In the genomic region with DNA sequence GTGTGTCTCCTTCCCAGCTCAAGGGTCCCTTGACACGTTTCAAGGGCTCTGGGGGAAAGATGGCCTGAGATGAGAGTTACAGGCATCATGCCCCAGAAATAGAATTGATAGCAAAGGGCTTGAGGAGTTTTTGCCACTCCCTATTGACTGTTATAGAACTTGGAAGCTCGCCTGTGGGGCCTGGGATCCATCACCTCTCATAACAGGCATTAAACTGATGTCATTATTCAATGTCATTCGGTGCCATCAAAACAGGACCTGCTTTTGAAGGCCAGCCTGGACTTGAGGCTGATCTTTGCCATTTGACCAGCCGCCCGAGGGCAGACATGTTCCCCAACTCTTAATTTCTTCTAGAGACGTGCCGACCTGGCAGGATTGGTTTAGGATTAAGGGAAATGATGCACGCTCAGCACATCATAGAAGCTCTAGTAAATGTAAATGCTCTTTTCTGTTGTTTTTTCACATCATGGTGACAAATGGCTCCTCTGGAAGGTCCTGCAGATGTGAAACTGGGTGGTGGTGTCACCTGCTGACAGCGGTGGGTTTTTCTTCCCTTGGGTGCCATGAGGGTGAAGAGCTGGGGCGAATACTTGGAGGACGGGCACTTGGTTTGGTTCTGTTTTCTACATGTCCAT, we compare ENCODE assay signal across 14 cellular contexts. TPM values are rescaled to one million over a fixed set of nuclear protein-coding genes. Genes with fewer than 3 reads are reported as not detected.
A peak's percentile ranks its signal among the peaks of the same experiment; 100 is the strongest.
DNase-seq lines count a peak whose midpoint lies in the region; ATAC-seq and TF ChIP-seq lines count a peak whose summit lies in the region.
"Had no signal": no experiment of that assay in that cellular context is flagged by ENCODE, and none has a peak within 500 bp of the region (broad histone marks: within the 10 kb centered on the region; RNA-seq: fewer than 3 reads in every experiment).

No MANE protein-coding gene starts in this region.

- no peak overlapping the region for H2BK15ac ChIP-seq in mesenchymal stem cell (ENCODE audit: low read depth, poor library complexity, severe bottlenecking)

- no peak overlapping the region for H2BK120ac ChIP-seq in mesenchymal stem cell (ENCODE audit: low read depth, low read length)

- H3K9me3 ChIP-seq in CD8-positive, alpha-beta memory T cell (ENCODE audit: low read length), result no peaks in the 10 kb centered on the region
- no peaks in the 10 kb centered on the region for H3K9me3 ChIP-seq in cardiac muscle cell (ENCODE audit: low read depth)
- peaks cover 7% of the 10 kb centered on the region for H3K9me3 ChIP-seq in mesenchymal stem cell (ENCODE audit: control insufficient read depth, low read length)

- H3K27me3 Mint-ChIP-seq in activated CD4-positive, alpha-beta memory T cell treated with anti-CD3 and anti-CD28 coated beads, Interleukin-2, amount 10 ng/mL, durations not matched to agents 7 days and 5 days, result no peaks in the 10 kb centered on the region
- no peaks in the 10 kb centered on the region for H3K27me3 Mint-ChIP-seq in activated CD4-positive, alpha-beta memory T cell treated with anti-CD3 and anti-CD28 coated beads for 36 hours
- H3K27me3 Mint-ChIP-seq in CD8-positive, alpha-beta memory T cell, result no peaks in the 10 kb centered on the region
- no peaks in the 10 kb centered on the region for H3K27me3 Mint-ChIP-seq in osteocyte (ENCODE audit: unreplicated experiment)
- H3K27me3 Mint-ChIP-seq in activated CD8-positive, alpha-beta T cell treated with anti-CD3 and anti-CD28 coated beads for 36 hours, result no peaks in the 10 kb centered on the region

- no peak overlapping the region for H3K27ac ChIP-seq in CD8-positive, alpha-beta memory T cell (ENCODE audit: low read depth, low read length)
- peak overlapping the region; percentile 10 for H3K27ac ChIP-seq in cardiac muscle cell
- H3K27ac ChIP-seq in mesenchymal stem cell (ENCODE audit: low read length, poor library complexity, severe bottlenecking), result no peak overlapping the region
- H3K27ac ChIP-seq: GM23248 had no signal

- no peaks in the 10 kb centered on the region for H3K79me1 ChIP-seq in mesenchymal stem cell (replicated peaks; ENCODE audit: low read length, poor library complexity, severe bottlenecking)

- H2AFZ ChIP-seq in mesenchymal stem cell (ENCODE audit: low read depth, low read length), result no peak overlapping the region
- H2AFZ ChIP-seq: GM23248 had no signal

- no peak overlapping the region for H4K91ac ChIP-seq in mesenchymal stem cell (ENCODE audit: low read length)

- H3K14ac ChIP-seq in mesenchymal stem cell (ENCODE audit: low read length in 2 of 2), result no peak overlapping the region

- H3K9ac ChIP-seq in mesenchymal stem cell (ENCODE audit: low read length), result no peak overlapping the region
- H3K9ac ChIP-seq: GM23248 had no signal

- H3K4me1 Mint-ChIP-seq in activated CD4-positive, alpha-beta memory T cell treated with anti-CD3 and anti-CD28 coated beads, Interleukin-2, amount 10 ng/mL, durations not matched to agents 7 days and 5 days, result peaks cover 48% of the 10 kb centered on the region
- H3K4me1 Mint-ChIP-seq in activated CD4-positive, alpha-beta memory T cell treated with anti-CD3 and anti-CD28 coated beads for 36 hours (ENCODE audit: low read depth), result peaks cover 62% of the 10 kb centered on the region
- H3K4me1 Mint-ChIP-seq in CD8-positive, alpha-beta memory T cell, result peaks cover 25 to 41% (median 40%) of the 10 kb centered on the region in 3 donors
- H3K4me1 Mint-ChIP-seq in osteocyte (ENCODE audit: unreplicated experiment), result no peaks in the 10 kb centered on the region
- peaks cover 69% of the 10 kb centered on the region for H3K4me1 Mint-ChIP-seq in activated CD8-positive, alpha-beta T cell treated with anti-CD3 and anti-CD28 coated beads for 36 hours (ENCODE audit: low read depth)

- H3K4me1 ChIP-seq in CD8-positive, alpha-beta memory T cell (ENCODE audit: insufficient read depth, low read length), result peaks cover 58% of the 10 kb centered on the region
- H3K4me1 ChIP-seq in cardiac muscle cell (ENCODE audit: low read depth) (peaks cover 28% of the 10 kb centered on the region), mesenchymal stem cell (ENCODE audit: control insufficient read depth, insufficient read depth, low read depth, low read length) (peaks cover 12% of the 10 kb centered on the region)

- H2BK5ac ChIP-seq in mesenchymal stem cell (ENCODE audit: low read depth, low read length, poor library complexity, severe bottlenecking), result no peak overlapping the region

- DNase-seq in activated CD4-positive, alpha-beta memory T cell treated with anti-CD3 and anti-CD28 coated beads, Interleukin-2, amount 10 ng/mL, durations not matched to agents 7 days and 5 days, result no peak
- DNase-seq in activated CD4-positive, alpha-beta memory T cell treated with anti-CD3 and anti-CD28 coated beads for 36 hours, result no peak
- DNase-seq in CD8-positive, alpha-beta memory T cell, result no peak
- no peak for DNase-seq in cardiac muscle cell (ENCODE audit: low read depth in 1 of 2, low spot score in 1 of 2)
- DNase-seq in mesenchymal stem cell, result no peak
- DNase-seq in putamen (ENCODE audit: low spot score), result no peak
- no peak for DNase-seq in osteocyte (ENCODE audit: extremely low spot score, unreplicated experiment)
- no peak for DNase-seq in activated CD8-positive, alpha-beta T cell treated with anti-CD3 and anti-CD28 coated beads for 36 hours
- DNase-seq: CD8-positive, alpha-beta T cell; GF-D8; GM23248; NCI-H1048; NCI-H1694; NCI-H82 had no signal

- H3K23ac ChIP-seq in mesenchymal stem cell (ENCODE audit: low read length in 2 of 2), result no peak overlapping the region

- H3K4me3 ChIP-seq in CD8-positive, alpha-beta memory T cell (ENCODE audit: low read length), result no peak overlapping the region
- H3K4me3 ChIP-seq in cardiac muscle cell (no peak overlapping the region), mesenchymal stem cell (ENCODE audit: insufficient read depth in 1 of 2, low read depth in 1 of 2, low read length in 2 of 2) (no peak overlapping the region)
- H3K4me3 ChIP-seq: GM23248 had no signal

- no peak overlapping the region for H3K18ac ChIP-seq in mesenchymal stem cell (ENCODE audit: low read depth in 1 of 2, low read length in 2 of 2)

- POLR2A ChIA-PET in activated CD4-positive, alpha-beta memory T cell treated with anti-CD3 and anti-CD28 coated beads, Interleukin-2, amount 10 ng/mL, durations not matched to agents 7 days and 5 days (lab: Charles Lee), result interaction anchor here (0.8 to 6.1 kb wide), 5 partner anchors 9 to 86 kb away, joined by 3 to 187 read pairs (median 5); a partner anchor contains a TSS
- POLR2A ChIA-PET in activated CD4-positive, alpha-beta memory T cell treated with anti-CD3 and anti-CD28 coated beads for 36 hours (lab: Charles Lee), result interaction anchor here (1.4 to 6.1 kb wide), 3 partner anchors 13 to 73 kb away, joined by 3 to 104 read pairs (median 5); a partner anchor contains a TSS
- POLR2A ChIA-PET in CD8-positive, alpha-beta memory T cell (lab: Charles Lee), result interaction anchor here (3.8 kb wide), 1 partner anchor 18 kb away, joined by 65 read pairs; a partner anchor contains a TSS
- POLR2A ChIA-PET in activated CD8-positive, alpha-beta T cell treated with anti-CD3 and anti-CD28 coated beads for 36 hours (lab: Charles Lee), result interaction anchor here (0.8 to 6.1 kb wide), 6 partner anchors 9 to 40 kb away, joined by 3 to 108 read pairs (median 6); a partner anchor contains a TSS

- whole genome bisulfite sequencing in mesenchymal stem cell, result 94% methylated on average over 10 of the region's 11 CpGs

- ATAC-seq in activated CD8-positive, alpha-beta T cell treated with anti-CD3 and anti-CD28 coated beads for 36 hours, result no peak
- ATAC-seq: CD8-positive, alpha-beta T cell had no signal

- H2BK12ac ChIP-seq in mesenchymal stem cell (ENCODE audit: low read length in 2 of 2), result peak overlapping the region; percentile 57 to 64

- intact Hi-C loops in activated CD4-positive, alpha-beta memory T cell treated with anti-CD3 and anti-CD28 coated beads for 36 hours (cut with micrococcal nuclease), result no loop called here
- intact Hi-C loops in activated CD8-positive, alpha-beta T cell treated with anti-CD3 and anti-CD28 coated beads for 36 hours (cut with micrococcal nuclease), result loop anchor here (10.0 kb wide), 1 partner anchor 333 kb away; no protein-coding TSS in a partner anchor

- H3K4me2 ChIP-seq in mesenchymal stem cell (ENCODE audit: low read length, poor library complexity, severe bottlenecking), result no peak overlapping the region

- CTCF ChIA-PET in activated CD4-positive, alpha-beta memory T cell treated with anti-CD3 and anti-CD28 coated beads, Interleukin-2, amount 10 ng/mL, durations not matched to agents 7 days and 5 days (lab: Charles Lee), result interaction anchor here (1.2 to 3.0 kb wide), 2 partner anchors 9 to 16 kb away, joined by 3 to 12 read pairs; a partner anchor contains a TSS
- CTCF ChIA-PET in activated CD4-positive, alpha-beta memory T cell treated with anti-CD3 and anti-CD28 coated beads for 36 hours (lab: Charles Lee), result interaction anchor here (1.4 kb wide), 1 partner anchor 20 kb away, joined by 4 read pairs; no protein-coding TSS in a partner anchor
- CTCF ChIA-PET in CD8-positive, alpha-beta memory T cell (lab: Charles Lee), result interaction anchor here (1.0 kb wide), 1 partner anchor 8 kb away, joined by 3 read pairs; no protein-coding TSS in a partner anchor
- CTCF ChIA-PET in activated CD8-positive, alpha-beta T cell treated with anti-CD3 and anti-CD28 coated beads for 36 hours (lab: Charles Lee), result interaction anchor here (0.9 kb wide), 1 partner anchor 16 kb away, joined by 3 read pairs; no protein-coding TSS in a partner anchor

- H2AK5ac ChIP-seq in mesenchymal stem cell (ENCODE audit: low read length, severe bottlenecking), result peak overlapping the region; percentile 67

- H3K9me3 Mint-ChIP-seq in activated CD4-positive, alpha-beta memory T cell treated with anti-CD3 and anti-CD28 coated beads, Interleukin-2, amount 10 ng/mL, durations not matched to agents 7 days and 5 days, result peaks cover 2% of the 10 kb centered on the region
- peaks cover 7% of the 10 kb centered on the region for H3K9me3 Mint-ChIP-seq in activated CD4-positive, alpha-beta memory T cell treated with anti-CD3 and anti-CD28 coated beads for 36 hours
- H3K9me3 Mint-ChIP-seq in CD8-positive, alpha-beta memory T cell, result no peaks in the 10 kb centered on the region
- peaks cover 22% of the 10 kb centered on the region for H3K9me3 Mint-ChIP-seq in osteocyte (ENCODE audit: unreplicated experiment)
- peaks cover 2% of the 10 kb centered on the region for H3K9me3 Mint-ChIP-seq in activated CD8-positive, alpha-beta T cell treated with anti-CD3 and anti-CD28 coated beads for 36 hours
- H3K9me3 Mint-ChIP-seq: CD8-positive, alpha-beta T cell had no signal

- no peaks in the 10 kb centered on the region for H3K36me3 ChIP-seq in CD8-positive, alpha-beta memory T cell (ENCODE audit: insufficient read depth, low read length)
- H3K36me3 ChIP-seq in cardiac muscle cell, result no peaks in the 10 kb centered on the region
- H3K36me3 ChIP-seq in mesenchymal stem cell (ENCODE audit: control insufficient read depth in 1 of 2, insufficient read depth in 2 of 2, low read depth in 1 of 2, low read length in 2 of 2), result no peaks in the 10 kb centered on the region

- TF ChIP-seq CTCF in cardiac muscle cell (IDR thresholded peaks at IDR 0.05; ENCODE audit: low read depth, low read length), result no peak
- no peak for TF ChIP-seq CTCF in osteocyte (IDR thresholded peaks at IDR 0.05)
- no peak for TF ChIP-seq CTCF in activated CD8-positive, alpha-beta T cell treated with anti-CD3 and anti-CD28 coated beads for 36 hours (IDR thresholded peaks at IDR 0.05)

- H3K27ac Mint-ChIP-seq in activated CD4-positive, alpha-beta memory T cell treated with anti-CD3 and anti-CD28 coated beads, Interleukin-2, amount 10 ng/mL, durations not matched to agents 7 days and 5 days, result peak overlapping the region; percentile 33
- H3K27ac Mint-ChIP-seq in activated CD4-positive, alpha-beta memory T cell treated with anti-CD3 and anti-CD28 coated beads for 36 hours, result no peak overlapping the region
- H3K27ac Mint-ChIP-seq in CD8-positive, alpha-beta memory T cell, result peak overlapping the region in 6 of 8 donors; percentile 9 to 79 (median 32)
- H3K27ac Mint-ChIP-seq in osteocyte (ENCODE audit: unreplicated experiment), result no peak overlapping the region
- no peak overlapping the region for H3K27ac Mint-ChIP-seq in activated CD8-positive, alpha-beta T cell treated with anti-CD3 and anti-CD28 coated beads for 36 hours
- H3K27ac Mint-ChIP-seq: CD8-positive, alpha-beta T cell had no signal

- H4K8ac ChIP-seq in mesenchymal stem cell (ENCODE audit: low read length), result no peak overlapping the region

- H3K27me3 ChIP-seq in CD8-positive, alpha-beta memory T cell (ENCODE audit: insufficient read depth, low read length, poor library complexity, severe bottlenecking), result no peaks in the 10 kb centered on the region
- H3K27me3 ChIP-seq in cardiac muscle cell (no peaks in the 10 kb centered on the region), mesenchymal stem cell (ENCODE audit: control insufficient read depth in 1 of 2, insufficient read depth in 1 of 2, low read length in 2 of 2) (no peaks in the 10 kb centered on the region)

- peaks cover 2% of the 10 kb centered on the region for H3K36me3 Mint-ChIP-seq in activated CD4-positive, alpha-beta memory T cell treated with anti-CD3 and anti-CD28 coated beads, Interleukin-2, amount 10 ng/mL, durations not matched to agents 7 days and 5 days (ENCODE audit: low read depth)
- peaks cover 4% of the 10 kb centered on the region for H3K36me3 Mint-ChIP-seq in activated CD4-positive, alpha-beta memory T cell treated with anti-CD3 and anti-CD28 coated beads for 36 hours
- H3K36me3 Mint-ChIP-seq in CD8-positive, alpha-beta memory T cell, result no peaks in the 10 kb centered on the region
- H3K36me3 Mint-ChIP-seq in osteocyte (ENCODE audit: unreplicated experiment), result no peaks in the 10 kb centered on the region
- H3K36me3 Mint-ChIP-seq in activated CD8-positive, alpha-beta T cell treated with anti-CD3 and anti-CD28 coated beads for 36 hours (ENCODE audit: low read depth), result peaks cover under 1% of the 10 kb centered on the region
- H3K36me3 Mint-ChIP-seq: CD8-positive, alpha-beta T cell had no signal

- H3K4me3 Mint-ChIP-seq in activated CD4-positive, alpha-beta memory T cell treated with anti-CD3 and anti-CD28 coated beads, Interleukin-2, amount 10 ng/mL, durations not matched to agents 7 days and 5 days, result no peak overlapping the region
- H3K4me3 Mint-ChIP-seq in activated CD4-positive, alpha-beta memory T cell treated with anti-CD3 and anti-CD28 coated beads for 36 hours, result no peak overlapping the region
- peak overlapping the region in 1 of 7 donors; percentile 45 for H3K4me3 Mint-ChIP-seq in CD8-positive, alpha-beta memory T cell
- no peak overlapping the region for H3K4me3 Mint-ChIP-seq in osteocyte (ENCODE audit: unreplicated experiment)
- H3K4me3 Mint-ChIP-seq in activated CD8-positive, alpha-beta T cell treated with anti-CD3 and anti-CD28 coated beads for 36 hours, result no peak overlapping the region
- H3K4me3 Mint-ChIP-seq: CD8-positive, alpha-beta T cell had no signal

- no peak overlapping the region for H3K4ac ChIP-seq in mesenchymal stem cell (ENCODE audit: low read depth in 1 of 2, low read length in 2 of 2)

RNA-seq across cellular contexts. Expression of a gene that starts 16.7 kb away (rescaled TPM):
- total RNA-seq in activated CD4-positive, alpha-beta memory T cell treated with anti-CD3 and anti-CD28 coated beads, Interleukin-2, amount 10 ng/mL, durations not matched to agents 7 days and 5 days, result 100 to 1,000 TPM; 220 to 228 TPM
- total RNA-seq in activated CD4-positive, alpha-beta memory T cell treated with anti-CD3 and anti-CD28 coated beads for 36 hours, result 100 to 1,000 TPM; 144 to 151 TPM
- total RNA-seq in CD8-positive, alpha-beta memory T cell, result 100 to 1,000 TPM; 187 to 192 TPM
- polyA plus RNA-seq in CD8-positive, alpha-beta memory T cell, result 883 TPM
- total RNA-seq in cardiac muscle cell (8.4 and 10.6 TPM in 2 replicates), osteocyte (263 and 341 TPM in 2 replicates)
- polyA plus RNA-seq in cardiac muscle cell, result 29.8 and 40.3 TPM in 2 replicates
- 195 TPM for polyA plus RNA-seq in mesenchymal stem cell (2013, experiment 1 of 2)
- polyA plus RNA-seq in mesenchymal stem cell (2013, experiment 2 of 2), result 183 TPM
- total RNA-seq in activated CD8-positive, alpha-beta T cell treated with anti-CD3 and anti-CD28 coated beads for 36 hours, result 100 to 1,000 TPM; 116 to 120 TPM

Comparison
In these comparisons a context has a peak if more than half of its experiments do, and no peak if none do; other contexts are left out.
1. H3K27ac Mint-ChIP-seq: peak in activated CD4-positive, alpha-beta memory T cell treated with anti-CD3 and anti-CD28 coated beads, Interleukin-2, amount 10 ng/mL, durations not matched to agents 7 days and 5 days (single experiment) and CD8-positive, alpha-beta memory T cell (6 of 8); none in activated CD4-positive, alpha-beta memory T cell treated with anti-CD3 and anti-CD28 coated beads for 36 hours (single experiment), osteocyte (single experiment) and activated CD8-positive, alpha-beta T cell treated with anti-CD3 and anti-CD28 coated beads for 36 hours (single experiment).
2. RNA of a gene that starts 16.7 kb away (total RNA-seq): 263 to 341 TPM in osteocyte, 220 to 228 TPM in activated CD4-positive, alpha-beta memory T cell treated with anti-CD3 and anti-CD28 coated beads, Interleukin-2, amount 10 ng/mL, durations not matched to agents 7 days and 5 days, 187 to 192 TPM in CD8-positive, alpha-beta memory T cell, 144 to 151 TPM in activated CD4-positive, alpha-beta memory T cell treated with anti-CD3 and anti-CD28 coated beads for 36 hours and 116 to 120 TPM in activated CD8-positive, alpha-beta T cell treated with anti-CD3 and anti-CD28 coated beads for 36 hours; 8.4 to 10.6 TPM in cardiac muscle cell; every median in the first group is over 10 times any median in the second.